ENCODE assay signal across 20 cellular contexts in genomic region chr5:72852356-72852755, GRCh38. TPM values are rescaled to one million over a fixed set of nuclear protein-coding genes. Genes with fewer than 3 reads are reported as not detected.
DNase-seq lines count a peak whose midpoint lies in the region; ATAC-seq, FAIRE-seq and TF ChIP-seq lines count a peak whose summit lies in the region.
"Had no signal": no experiment of that assay in that cellular context is flagged by ENCODE, and none has a peak within 500 bp of the region (broad histone marks: within the 10 kb centered on the region; RNA-seq: fewer than 3 reads in every experiment).

No MANE protein-coding gene starts in this region.

- no peak for TF ChIP-seq EP300 in A549 (IDR thresholded peaks at IDR 0.05)

- peak overlapping the region; percentile 93 for H3K4me2 ChIP-seq in A549
- no peak overlapping the region for H3K4me2 ChIP-seq in GM23338

- no peaks in the 10 kb centered on the region for H3K27me3 ChIP-seq in GM23338 (ENCODE audit: insufficient read depth)

- peaks cover 7% of the 10 kb centered on the region for H3K27me3 Mint-ChIP-seq in GM23338 (ENCODE audit: insufficient read depth, low read depth, poor library complexity)
- H3K27me3 Mint-ChIP-seq in activated CD8-positive, alpha-beta T cell treated with anti-CD3 and anti-CD28 coated beads for 36 hours, result no peaks in the 10 kb centered on the region

- H3K27ac ChIP-seq in A549 (no peak overlapping the region), GM23338 (ENCODE audit: low read depth) (no peak overlapping the region), caudate nucleus (ENCODE audit: low read depth, low read length) (no peak overlapping the region)
- H3K27ac ChIP-seq: C4-2B, parathyroid adenoma had no signal

- no peak for FAIRE-seq in A549 (lab: Jason Lieb, UNC)
- FAIRE-seq: RCC 7860 had no signal

- H3K4me3 ChIP-seq in A549 (peak overlapping the region; percentile 82; the same call in 2 of the 3 replicates), GM23338 (no peak overlapping the region), fibroblast of villous mesenchyme (ENCODE audit: low read depth, low read length) (no peak overlapping the region)

- CTCF ChIA-PET in A549 (lab: Yijun Ruan, JAX), result interaction anchor here (0.6 to 1.0 kb wide), 2 partner anchors 8 to 33 kb away, joined by 3 to 4 read pairs; no protein-coding TSS in a partner anchor
- CTCF ChIA-PET in activated CD8-positive, alpha-beta T cell treated with anti-CD3 and anti-CD28 coated beads for 36 hours (lab: Charles Lee), result no interaction called here

- no peak for DNase-seq in A549 (ENCODE audit: low read depth in 1 of 2, low spot score in 1 of 2)
- no peak for DNase-seq in GM23338 (ENCODE audit: low spot score)
- DNase-seq in amniotic epithelial cell (ENCODE audit: low read depth), result peak; percentile 58
- peak; percentile 83 for DNase-seq in fibroblast of villous mesenchyme (ENCODE audit: low read depth)
- no peak for DNase-seq in caudate nucleus (lab: John Stamatoyannopoulos, UW)
- no peak for DNase-seq in CD1c-positive myeloid dendritic cell (ENCODE audit: extremely low spot score)
- no peak for DNase-seq in activated CD8-positive, alpha-beta T cell treated with anti-CD3 and anti-CD28 coated beads for 36 hours
- DNase-seq in SHP77 (lab: John Stamatoyannopoulos, UW), result no peak
- DNase-seq: activated T-cell treated with anti-CD3 and anti-CD28 coated beads, Interleukin-2, amount 50 U/mL, for 72 hours; foreskin melanocyte; GDM1; hypothalamus; NCI-H187; NCI-H2227 treated with DMSO at 0.1 percent for 48 hours; stimulated activated CD4-positive, alpha-beta T cell treated with anti-CD3 and anti-CD28 coated beads, Interleukin-2, amount 100 ng/mL, for 24 hours; stimulated activated naive CD4-positive, alpha-beta T cell had no signal

- peak overlapping the region; percentile 20; the same call in 1 of the 3 replicates for H3K4me3 Mint-ChIP-seq in GM23338
- no peak overlapping the region for H3K4me3 Mint-ChIP-seq in activated CD8-positive, alpha-beta T cell treated with anti-CD3 and anti-CD28 coated beads for 36 hours

- no peak overlapping the region for H2AFZ ChIP-seq in GM23338
- H2AFZ ChIP-seq: parathyroid adenoma had no signal

- TF ChIP-seq CTCF in A549 (IDR thresholded peaks at IDR 0.05) (no peak), GM23338 (conservative IDR thresholded peaks at IDR 0.05; ENCODE audit: low read depth in 2 of 2) (no peak), fibroblast of villous mesenchyme (IDR thresholded peaks at IDR 0.05; ENCODE audit: insufficient read depth, low read depth, low read length) (no peak)
- no peak for TF ChIP-seq CTCF in activated CD8-positive, alpha-beta T cell treated with anti-CD3 and anti-CD28 coated beads for 36 hours (IDR thresholded peaks at IDR 0.05)

- H3K27ac Mint-ChIP-seq in GM23338, result no peak overlapping the region; the same call in 1 of the 2 replicates
- no peak overlapping the region for H3K27ac Mint-ChIP-seq in activated CD8-positive, alpha-beta T cell treated with anti-CD3 and anti-CD28 coated beads for 36 hours

- TF ChIP-seq RAD21 in A549 (conservative IDR thresholded peaks at IDR 0.05 in 1 of 2, IDR thresholded peaks at IDR 0.05 in 1 of 2), result no peak

- no peaks in the 10 kb centered on the region for H3K9me2 ChIP-seq in GM23338 (ENCODE audit: insufficient read depth)

- peaks cover 70% of the 10 kb centered on the region for H3K36me3 Mint-ChIP-seq in GM23338 (ENCODE audit: low read depth)
- peaks cover 63% of the 10 kb centered on the region for H3K36me3 Mint-ChIP-seq in activated CD8-positive, alpha-beta T cell treated with anti-CD3 and anti-CD28 coated beads for 36 hours (ENCODE audit: low read depth)

- WGBS in A549 (ENCODE audit: missing lambda C conversion rate), result 71% methylated on average over 4 of the region's 4 CpGs

- H3K9me3 ChIP-seq in A549, result no peaks in the 10 kb centered on the region
- H3K9me3 ChIP-seq: thoracic aorta had no signal

- H3K4me1 Mint-ChIP-seq in GM23338, result peaks cover 31% of the 10 kb centered on the region; the same call in 2 of the 3 replicates
- H3K4me1 Mint-ChIP-seq in activated CD8-positive, alpha-beta T cell treated with anti-CD3 and anti-CD28 coated beads for 36 hours (ENCODE audit: low read depth), result peaks cover 58% of the 10 kb centered on the region

- intact Hi-C loops in activated CD8-positive, alpha-beta T cell treated with anti-CD3 and anti-CD28 coated beads for 36 hours (cut with micrococcal nuclease), result no loop called here

- H3K9me3 Mint-ChIP-seq in GM23338, result no peaks in the 10 kb centered on the region
- no peaks in the 10 kb centered on the region for H3K9me3 Mint-ChIP-seq in activated CD8-positive, alpha-beta T cell treated with anti-CD3 and anti-CD28 coated beads for 36 hours
- H3K9me3 Mint-ChIP-seq: activated T-cell treated with anti-CD3 and anti-CD28 coated beads, Interleukin-2, amount 50 U/mL, for 72 hours had no signal

- no peak for TF ChIP-seq POLR2A in A549 (IDR thresholded peaks at IDR 0.05; ENCODE audit: low read length)

- peaks cover 90% of the 10 kb centered on the region for H3K79me2 ChIP-seq in GM23338 (replicated peaks; ENCODE audit: insufficient read depth)

- H4K20me1 ChIP-seq in GM23338 (replicated peaks; ENCODE audit: insufficient read depth), result peaks cover 48% of the 10 kb centered on the region

- H3K4me1 ChIP-seq in A549, result peaks cover 62% of the 10 kb centered on the region
- H3K4me1 ChIP-seq in GM23338 (ENCODE audit: insufficient read depth), result peaks cover 28% of the 10 kb centered on the region; the same call in 1 of the 2 replicates

- ATAC-seq in A549 (no peak), GM23338 (no peak)
- no peak for ATAC-seq in activated CD8-positive, alpha-beta T cell treated with anti-CD3 and anti-CD28 coated beads for 36 hours
- ATAC-seq: activated T-cell treated with anti-CD3 and anti-CD28 coated beads, Interleukin-2, amount 50 U/mL, for 72 hours had no signal

- H3F3A ChIP-seq in GM23338 (replicated peaks; ENCODE audit: low read depth), result no peaks in the 10 kb centered on the region

- H3K36me3 ChIP-seq in GM23338 (ENCODE audit: insufficient read depth), result peaks cover 21% of the 10 kb centered on the region; the same call in 1 of the 2 replicates

- POLR2A ChIA-PET in A549 (lab: Yijun Ruan, JAX), result interaction anchor here (1.2 kb wide), 1 partner anchor 10 kb away, joined by 4 read pairs; no protein-coding TSS in a partner anchor
- POLR2A ChIA-PET in activated CD8-positive, alpha-beta T cell treated with anti-CD3 and anti-CD28 coated beads for 36 hours (lab: Charles Lee), result interaction anchor here (1.2 kb wide), 1 partner anchor 16 kb away, joined by 4 read pairs; no protein-coding TSS in a partner anchor

TF ChIP-seq in A549, 52 proteins besides CTCF, POLR2A, EP300 and RAD21:
- peak; percentile 84 to 94 for TF ChIP-seq CEBPB (IDR thresholded peaks at IDR 0.05)
- TF ChIP-seq, protein P1, sequence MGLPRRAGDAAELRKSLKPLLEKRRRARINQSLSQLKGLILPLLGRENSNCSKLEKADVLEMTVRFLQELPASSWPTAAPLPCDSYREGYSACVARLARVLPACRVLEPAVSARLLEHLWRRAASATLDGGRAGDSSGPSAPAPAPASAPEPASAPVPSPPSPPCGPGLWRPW (IDR thresholded peaks at IDR 0.05), result no peak

TF ChIP-seq in GM23338, 12 proteins besides CTCF, POLR2A, EP300 and RAD21 (continues in another document):
- TF ChIP-seq ZNF331 (CRISPR knock-in tag; IDR thresholded peaks at IDR 0.05; ENCODE audit: low read depth) (no peak), JUNB (IDR thresholded peaks at IDR 0.05; ENCODE audit: unreplicated experiment) (no peak), STAT1 (IDR thresholded peaks at IDR 0.05; ENCODE audit: unreplicated experiment) (no peak), EZH2phosphoT487 (IDR thresholded peaks at IDR 0.05; ENCODE audit: unreplicated experiment) (no peak), NANOG (IDR thresholded peaks at IDR 0.05; ENCODE audit: borderline replicate concordance) (no peak), EZH2 (IDR thresholded peaks at IDR 0.05; ENCODE audit: low read depth, unreplicated experiment) (no peak)

RNA-seq across cellular contexts. Expression of gene TNPO1, which starts 35.9 kb away (rescaled TPM):
- polyA plus RNA-seq in A549 (2011; rRNA removed) (286 and 350 TPM in 2 replicates), A549 (2017; fragmentation: RNase III; extraction: RNeasy Plus Mini Kit Qiagen cat#74134 plus additional on column Dnase treatment) (199 to 253 TPM (median 231 TPM) in 3 replicates), GM23338 (2016; fragmentation: Nextera tagmentation; extraction: Ambion mirVana) (94.7 and 117 TPM in 2 replicates)
- 53.6 and 55.5 TPM in 2 replicates for polyA plus RNA-seq in A549 (2012; cell fraction: cytosol; rRNA removed)
- polyA plus RNA-seq in A549 (2012; cell fraction: nucleus; rRNA removed), result 26.6 and 39.4 TPM in 2 replicates
- polyA minus RNA-seq in A549 (2011; rRNA and poly(A)+ RNA removed), result 355 and 454 TPM in 2 replicates
- total RNA-seq in GM23338 (2014; rRNA removed; shearing (Covaris generic)), result 197 and 224 TPM in 2 replicates
- total RNA-seq in fibroblast of villous mesenchyme, result 225 and 412 TPM in 2 replicates
- 100 to 1,000 TPM in 1 of 2 experiments, 10 to 100 TPM in 1; 97.8 to 116 TPM for total RNA-seq in activated CD8-positive, alpha-beta T cell treated with anti-CD3 and anti-CD28 coated beads for 36 hours

Comparison
In these comparisons a context has a peak if more than half of its experiments do, and no peak if none do; other contexts are left out.
1. DNase-seq: peak in amniotic epithelial cell (single experiment) and fibroblast of villous mesenchyme (single experiment); none in A549 (0 of 2), GM23338 (single experiment), caudate nucleus (0 of 61), CD1c-positive myeloid dendritic cell (single experiment), activated CD8-positive, alpha-beta T cell treated with anti-CD3 and anti-CD28 coated beads for 36 hours (single experiment) and SHP77 (0 of 2).